Comparison of ENCODE assay signal across 8 cellular contexts in genomic region chr17:42406602-42407288, GRCh38. TPM values are rescaled to one million over a fixed set of nuclear protein-coding genes. Genes with fewer than 3 reads are reported as not detected.
DNase-seq lines count a peak whose midpoint lies in the region; ATAC-seq, FAIRE-seq and TF ChIP-seq lines count a peak whose summit lies in the region.

No MANE protein-coding gene starts in this region.

- no peak overlapping the region for H3K9ac ChIP-seq in H1 (replicated peaks in 1 of 4; ENCODE audit: extremely low read depth in 1 of 4, low read depth in 3 of 4, low read length in 3 of 4)
- H3K9ac ChIP-seq in neuronal stem cell (ENCODE audit: low read depth, low read length, poor library complexity) = no peak overlapping the region

- no peak overlapping the region for H2BK20ac ChIP-seq in H1 (ENCODE audit: low read length)

- H3K79me1 ChIP-seq in H1 (ENCODE audit: low read depth, low read length) (0 out of 2 replicates have a peak, but pooled peaks cover 2% of the 10 kb centered on the region), neuronal stem cell (ENCODE audit: low read depth, low read length) (no peaks in the 10 kb centered on the region)

- H3K79me2 ChIP-seq in H1 (ENCODE audit: control insufficient read depth in 1 of 2, insufficient read depth in 2 of 2, low read length in 2 of 2) = no peaks in the 10 kb centered on the region; a peak in 1 of 4 replicates

- 83% methylated on average over 5 of the region's 5 CpGs; no CpG with 5 or more reads in 1 of the 2 experiments for WGBS in H1 (ENCODE audit: extremely low coverage in 1 of 2, insufficient coverage in 1 of 2, insufficient read length in 1 of 2, insufficient replicate concordance in 2 of 2, low coverage in 1 of 2, low lambda C conversion rate in 2 of 2, missing lambda C conversion rate in 1 of 2), 2 experiments
- WGBS in neuronal stem cell (ENCODE audit: extremely low coverage in 2 of 2, insufficient read length in 2 of 2, insufficient replicate concordance in 1 of 2), 2 donors = no CpG with 5 or more reads among the region's 5 CpGs
- 38% methylated on average over 5 of the region's 5 CpGs for WGBS in urinary bladder

- H3K18ac ChIP-seq in H1 (ENCODE audit: extremely low read depth, low read length) = no peak overlapping the region; the same call in 1 of the 2 replicates
- H3K18ac ChIP-seq in neuronal stem cell (ENCODE audit: low read length) = no peak overlapping the region

- H3K4me3 ChIP-seq in H1 (ENCODE audit: extremely low read depth in 1 of 4, insufficient read depth in 2 of 4, low read depth in 3 of 4, low read length in 4 of 4) = no peak overlapping the region
- H3K4me3 ChIP-seq in neuronal stem cell (ENCODE audit: low read length in 2 of 2) = no peak overlapping the region
- H3K4me3 ChIP-seq in urinary bladder (ENCODE audit: low read depth, low read length) = no peak overlapping the region
- H3K4me3 ChIP-seq in WERI-Rb-1 (ENCODE audit: low read depth, low read length) = no peak overlapping the region

- H4K20me1 ChIP-seq in H1 (replicated peaks in 1 of 2; ENCODE audit: control insufficient read depth in 1 of 2, insufficient read depth in 2 of 2, low read length in 2 of 2) = peaks cover 2 to 3% of the 10 kb centered on the region in 2 experiments

- no peak overlapping the region for H3K23ac ChIP-seq in H1 (ENCODE audit: insufficient read length)
- H3K23ac ChIP-seq in neuronal stem cell (ENCODE audit: low read depth, low read length, poor library complexity) = no peak overlapping the region

- H4K8ac ChIP-seq in H1 (ENCODE audit: extremely low read depth, insufficient read depth, low read length) (no peak overlapping the region), neuronal stem cell (ENCODE audit: low read depth, low read length) (no peak overlapping the region)

- H3K4me1 ChIP-seq in H1 (replicated peaks in 1 of 4; ENCODE audit: control insufficient read depth in 3 of 4, insufficient read depth in 4 of 4, low read length in 3 of 4) (peaks cover 8 to 22% (median 17%) of the 10 kb centered on the region in 4 experiments; a peak in 6 of 7 replicates), neuronal stem cell (ENCODE audit: control insufficient read depth in 2 of 2, insufficient read depth in 1 of 2, low read depth in 1 of 2, low read length in 2 of 2) (peaks cover 15 to 29% of the 10 kb centered on the region in 2 donors), urinary bladder (ENCODE audit: insufficient read depth) (peaks cover 2% of the 10 kb centered on the region)

- H2AK5ac ChIP-seq in H1 (ENCODE audit: low read depth, low read length) = no peak overlapping the region
- H2AK5ac ChIP-seq in neuronal stem cell (ENCODE audit: low read depth, low read length) = no peak overlapping the region

- H3K4ac ChIP-seq in H1 (replicated peaks; ENCODE audit: insufficient read length, low read depth, low read length) (no peak overlapping the region), neuronal stem cell (ENCODE audit: low read length) (no peak overlapping the region)

- H3K36me3 ChIP-seq in H1 (ENCODE audit: control insufficient read depth in 2 of 4, insufficient read depth in 4 of 4, low read length in 3 of 4) (peaks cover 0 to 8% (median 4%) of the 10 kb centered on the region in 4 experiments; a peak in 3 of 8 replicates), neuronal stem cell (replicated peaks in 1 of 2; ENCODE audit: control insufficient read depth in 2 of 2, insufficient read depth in 2 of 2, low read length in 2 of 2) (peaks cover 0 to 3% of the 10 kb centered on the region in 2 donors), urinary bladder (ENCODE audit: insufficient read depth) (no peaks in the 10 kb centered on the region), WERI-Rb-1 (no peaks in the 10 kb centered on the region)

- H2BK120ac ChIP-seq in H1 (replicated peaks; ENCODE audit: low read depth, low read length) (no peak overlapping the region), neuronal stem cell (ENCODE audit: low read depth, low read length) (no peak overlapping the region)

- H2BK5ac ChIP-seq in H1 (ENCODE audit: low read depth, low read length) (no peak overlapping the region), neuronal stem cell (ENCODE audit: low read length) (no peak overlapping the region)

- H4K5ac ChIP-seq in H1 (ENCODE audit: insufficient read length, low read depth, low read length) = no peak overlapping the region

- H2AFZ ChIP-seq in H1 (ENCODE audit: low read length) = no peak overlapping the region
- peak overlapping the region; percentile 56 for H2AFZ ChIP-seq in neuronal stem cell (ENCODE audit: low read length)

- H3K27me3 ChIP-seq in H1 (replicated peaks in 1 of 4; ENCODE audit: control insufficient read depth in 3 of 4, extremely low read depth in 1 of 4, insufficient read depth in 3 of 4, low read length in 3 of 4) (no peaks in the 10 kb centered on the region), neuronal stem cell (ENCODE audit: control insufficient read depth in 3 of 3, insufficient read depth in 3 of 3, low read depth in 1 of 3, low read length in 3 of 3) (no peaks in the 10 kb centered on the region), WERI-Rb-1 (ENCODE audit: insufficient read depth, low read depth, severe bottlenecking) (peaks cover 9% of the 10 kb centered on the region)

- H2BK15ac ChIP-seq in H1 (ENCODE audit: low read length) (0 out of 2 replicates have a peak overlapping the region, but pooled peaks have one; percentile 6), neuronal stem cell (ENCODE audit: low read length) (peak overlapping the region; percentile 38)

- TF ChIP-seq RAD21 in H1 (IDR thresholded peaks at IDR 0.05 in 1 of 2, conservative IDR thresholded peaks at IDR 0.05 in 1 of 2; ENCODE audit: low read depth in 2 of 2, low read length in 2 of 2) = no peak

- H4K91ac ChIP-seq in H1 (replicated peaks; ENCODE audit: insufficient read length, low read length) (no peak overlapping the region), neuronal stem cell (ENCODE audit: low read depth, low read length, poor library complexity) (no peak overlapping the region)

- H3K14ac ChIP-seq in H1 (ENCODE audit: insufficient read length) (no peak overlapping the region), neuronal stem cell (ENCODE audit: low read length) (no peak overlapping the region)

- H3K4me2 ChIP-seq in H1 (ENCODE audit: insufficient read depth in 1 of 2, low read depth in 2 of 2, low read length in 2 of 2) = peak overlapping the region; percentile 29 to 32; a peak in 3 of 4 replicates
- H3K4me2 ChIP-seq in neuronal stem cell (ENCODE audit: insufficient read depth, low read length, poor library complexity, severe bottlenecking) = no peak overlapping the region

- 0 out of 2 replicates have a peak overlapping the region, but pooled peaks have one; percentile 39 for H2BK12ac ChIP-seq in H1 (ENCODE audit: low read depth, low read length)
- H2BK12ac ChIP-seq in neuronal stem cell (ENCODE audit: low read length) = no peak overlapping the region

- no peak overlapping the region for H3K27ac ChIP-seq in H1 (ENCODE audit: low read depth, low read length)
- H3K27ac ChIP-seq in neuronal stem cell (replicated peaks; ENCODE audit: low read length) = no peak overlapping the region
- H3K27ac ChIP-seq in urinary bladder (ENCODE audit: low read depth) = peak overlapping the region; percentile 55
- H3K27ac ChIP-seq in WERI-Rb-1 = no peak overlapping the region; the same call in 1 of the 2 replicates

- no peaks in the 10 kb centered on the region for H3K9me3 ChIP-seq in H1 (ENCODE audit: insufficient read depth in 2 of 2, low read depth in 1 of 2, low read length in 1 of 2)
- no peaks in the 10 kb centered on the region for H3K9me3 ChIP-seq in neuronal stem cell (replicated peaks in 1 of 2; ENCODE audit: control insufficient read depth in 2 of 2, insufficient read depth in 1 of 2, low read depth in 1 of 2, low read length in 2 of 2)
- no peaks in the 10 kb centered on the region for H3K9me3 ChIP-seq in WERI-Rb-1 (ENCODE audit: severe bottlenecking)

- no peak for TF ChIP-seq EP300 in H1 (IDR thresholded peaks at IDR 0.05; ENCODE audit: borderline replicate concordance in 1 of 2, low read depth in 2 of 2, low read length in 2 of 2)

- POLR2A ChIA-PET in H1 (lab: Charles Lee; ENCODE audit: partially characterized antibody) = interaction anchor here (0.6 to 2.8 kb wide), 11 partner anchors 8 to 130 kb away, joined by 3 to 19 read pairs (median 4); partner anchors contain the start of gene CAVIN1

- no peak overlapping the region for H3K56ac ChIP-seq in H1 (replicated peaks; ENCODE audit: insufficient read length, low read depth, low read length)

- no peak for FAIRE-seq in H1 (lab: Jason Lieb, UNC)

- TF ChIP-seq CTCF in H1 (IDR thresholded peaks at IDR 0.05; ENCODE audit: control extremely low read depth in 1 of 3, insufficient read depth in 1 of 3, low read depth in 1 of 3, low read length in 3 of 3) (no peak), WERI-Rb-1 (IDR thresholded peaks at IDR 0.05; ENCODE audit: low read depth, low read length) (no peak)

- CTCF ChIA-PET in H1 (lab: Charles Lee; ENCODE audit: partially characterized antibody) = interaction anchor here (0.5 to 23.6 kb wide), 29 partner anchors 10 to 421 kb away, joined by 3 to 542 read pairs (median 4); partner anchors contain the start of genes CAVIN1 and STAT3

- peak; percentile 29 for DNase-seq in SKM-1 treated with dmso at 0.1 percent for 144 hours (lab: John Stamatoyannopoulos, UW; ENCODE audit: unreplicated experiment)
- no peak for DNase-seq in SKM-1 (lab: John Stamatoyannopoulos, UW; ENCODE audit: unreplicated experiment)
- DNase-seq in H1 (ENCODE audit: low read depth in 1 of 2, low spot score in 2 of 2) = no peak
- DNase-seq in neuronal stem cell (ENCODE audit: low spot score) = no peak
- DNase-seq in H4 (ENCODE audit: low spot score) = no peak
- no peak for DNase-seq in WERI-Rb-1

- ATAC-seq in HG02870 (IDR thresholded peaks at IDR 0.05; ENCODE audit: unreplicated experiment) = no peak

- no peaks in the 10 kb centered on the region for H3K23me2 ChIP-seq in H1 (ENCODE audit: low read depth, low read length)

- no peak for TF ChIP-seq POLR2A in H1 (IDR thresholded peaks at IDR 0.05; ENCODE audit: control extremely low read depth in 1 of 2, low read depth in 2 of 2, low read length in 2 of 2)

RNA-seq across cellular contexts. Expression of gene CAVIN1, which starts 16.3 kb away (rescaled TPM):
- total RNA-seq in H1 (2021; fragmentation: NEBNext Ultra II Directional; extraction: Animal tissue kit (Norgen Biotek cat#: 25700)) = 41.6 and 43.5 TPM in 2 replicates
- polyA plus RNA-seq in H1 (2011; rRNA removed) (16.2 and 22.6 TPM in 2 replicates), urinary bladder (478 TPM)
- 25.9 TPM for polyA plus RNA-seq in H1 (2011; cell fraction: cytosol; rRNA removed)
- 16.1 TPM for polyA plus RNA-seq in H1 (2011; cell fraction: nucleus; rRNA removed)
- polyA plus RNA-seq in H1 (2012, experiment 1 of 2) = 28.3 to 38.2 TPM (median 33.3 TPM) in 4 replicates
- 30.3 TPM for polyA plus RNA-seq in H1 (2012, experiment 2 of 2)
- polyA plus RNA-seq in H1 (2013, experiment 1 of 2) = 17.7 TPM
- polyA plus RNA-seq in H1 (2013, experiment 2 of 2) = 18.4 TPM
- 8.8 and 10.6 TPM in 2 replicates for polyA minus RNA-seq in H1 (2011; rRNA and poly(A)+ RNA removed)
- 22.9 TPM for polyA minus RNA-seq in H1 (2011; cell fraction: cytosol; rRNA and poly(A)+ RNA removed)
- polyA minus RNA-seq in H1 (2011; cell fraction: nucleus; rRNA and poly(A)+ RNA removed) = 6.8 TPM
- polyA plus RNA-seq in neuronal stem cell (2013, experiment 1 of 2) = 12.7 TPM
- 12.6 TPM for polyA plus RNA-seq in neuronal stem cell (2013, experiment 2 of 2)
- 296 TPM for total RNA-seq in urinary bladder
- 53.8 and 69.6 TPM in 2 replicates for total RNA-seq in H4 (2014; rRNA removed; shearing (Covaris generic))

RNA-seq across cellular contexts. Expression of gene STAT3, which starts 18.5 kb away (rescaled TPM):
- 94.1 and 94.3 TPM in 2 replicates for total RNA-seq in H1 (2021; fragmentation: NEBNext Ultra II Directional; extraction: Animal tissue kit (Norgen Biotek cat#: 25700))
- polyA plus RNA-seq in H1 (2011; rRNA removed) = 38.4 and 41.2 TPM in 2 replicates
- polyA plus RNA-seq in H1 (2011; cell fraction: cytosol; rRNA removed) = 48.0 TPM
- 73.3 TPM for polyA plus RNA-seq in H1 (2011; cell fraction: nucleus; rRNA removed)
- polyA plus RNA-seq in H1 (2012, experiment 1 of 2) = 62.3 to 80.8 TPM (median 72.6 TPM) in 4 replicates
- 32.2 TPM for polyA plus RNA-seq in H1 (2012, experiment 2 of 2)
- polyA plus RNA-seq in H1 (2013, experiment 1 of 2) = 41.7 TPM
- polyA plus RNA-seq in H1 (2013, experiment 2 of 2) = 37.9 TPM
- 86.0 and 92.4 TPM in 2 replicates for polyA minus RNA-seq in H1 (2011; rRNA and poly(A)+ RNA removed)
- 59.6 TPM for polyA minus RNA-seq in H1 (2011; cell fraction: cytosol; rRNA and poly(A)+ RNA removed)
- 60.0 TPM for polyA minus RNA-seq in H1 (2011; cell fraction: nucleus; rRNA and poly(A)+ RNA removed)
- polyA plus RNA-seq in neuronal stem cell (2013, experiment 1 of 2) = 31.5 TPM
- 30.7 TPM for polyA plus RNA-seq in neuronal stem cell (2013, experiment 2 of 2)
- 96.4 TPM for total RNA-seq in urinary bladder
- 143 TPM for polyA plus RNA-seq in urinary bladder
- 72.6 and 77.5 TPM in 2 replicates for total RNA-seq in H4 (2014; rRNA removed; shearing (Covaris generic))

RNA-seq across cellular contexts. Expression of gene ATP6V0A1, which starts 51.9 kb away (rescaled TPM):
- 55.3 and 57.3 TPM in 2 replicates for total RNA-seq in H1 (2021; fragmentation: NEBNext Ultra II Directional; extraction: Animal tissue kit (Norgen Biotek cat#: 25700))
- polyA plus RNA-seq in H1 (2011; rRNA removed) (63.4 and 77.4 TPM in 2 replicates), urinary bladder (36.5 TPM)
- 46.8 TPM for polyA plus RNA-seq in H1 (2011; cell fraction: cytosol; rRNA removed)
- 157 TPM for polyA plus RNA-seq in H1 (2011; cell fraction: nucleus; rRNA removed)
- polyA plus RNA-seq in H1 (2012, experiment 1 of 2) = 38.3 to 56.3 TPM (median 50.1 TPM) in 4 replicates
- polyA plus RNA-seq in H1 (2012, experiment 2 of 2) = 35.9 TPM
- polyA plus RNA-seq in H1 (2013, experiment 1 of 2) = 56.4 TPM
- polyA plus RNA-seq in H1 (2013, experiment 2 of 2) = 50.9 TPM
- 135 and 172 TPM in 2 replicates for polyA minus RNA-seq in H1 (2011; rRNA and poly(A)+ RNA removed)
- polyA minus RNA-seq in H1 (2011; cell fraction: cytosol; rRNA and poly(A)+ RNA removed) = 33.5 TPM
- 90.2 TPM for polyA minus RNA-seq in H1 (2011; cell fraction: nucleus; rRNA and poly(A)+ RNA removed)
- 25.0 TPM for polyA plus RNA-seq in neuronal stem cell (2013, experiment 1 of 2)
- polyA plus RNA-seq in neuronal stem cell (2013, experiment 2 of 2) = 27.7 TPM
- total RNA-seq in urinary bladder = 72.1 TPM
- 20.7 and 21.5 TPM in 2 replicates for total RNA-seq in H4 (2014; rRNA removed; shearing (Covaris generic))
